In genomic region chr9:32423371-32423770, GRCh38 we compare ENCODE assay signal across 1 cellular context.
TF ChIP-seq lines count a peak whose summit lies in the region.

No MANE protein-coding gene starts in this region.

TF ChIP-seq in IMR-90, 13 proteins besides CTCF, POLR2A, EP300 and RAD21 (continued from another document):
- no peak for TF ChIP-seq USF2 (IDR thresholded peaks at IDR 0.05; ENCODE audit: low read depth, low read length)
- TF ChIP-seq MAZ (IDR thresholded peaks at IDR 0.05; ENCODE audit: borderline replicate concordance, low read depth, low read length) = no peak
- no peak for TF ChIP-seq CEBPB (IDR thresholded peaks at IDR 0.05; ENCODE audit: low read depth, low read length)
- TF ChIP-seq MXI1 (IDR thresholded peaks at IDR 0.05; ENCODE audit: borderline replicate concordance, low read depth, low read length) = no peak
